Comparison of ENCODE assay signal across 1 cellular context in the genomic region with DNA sequence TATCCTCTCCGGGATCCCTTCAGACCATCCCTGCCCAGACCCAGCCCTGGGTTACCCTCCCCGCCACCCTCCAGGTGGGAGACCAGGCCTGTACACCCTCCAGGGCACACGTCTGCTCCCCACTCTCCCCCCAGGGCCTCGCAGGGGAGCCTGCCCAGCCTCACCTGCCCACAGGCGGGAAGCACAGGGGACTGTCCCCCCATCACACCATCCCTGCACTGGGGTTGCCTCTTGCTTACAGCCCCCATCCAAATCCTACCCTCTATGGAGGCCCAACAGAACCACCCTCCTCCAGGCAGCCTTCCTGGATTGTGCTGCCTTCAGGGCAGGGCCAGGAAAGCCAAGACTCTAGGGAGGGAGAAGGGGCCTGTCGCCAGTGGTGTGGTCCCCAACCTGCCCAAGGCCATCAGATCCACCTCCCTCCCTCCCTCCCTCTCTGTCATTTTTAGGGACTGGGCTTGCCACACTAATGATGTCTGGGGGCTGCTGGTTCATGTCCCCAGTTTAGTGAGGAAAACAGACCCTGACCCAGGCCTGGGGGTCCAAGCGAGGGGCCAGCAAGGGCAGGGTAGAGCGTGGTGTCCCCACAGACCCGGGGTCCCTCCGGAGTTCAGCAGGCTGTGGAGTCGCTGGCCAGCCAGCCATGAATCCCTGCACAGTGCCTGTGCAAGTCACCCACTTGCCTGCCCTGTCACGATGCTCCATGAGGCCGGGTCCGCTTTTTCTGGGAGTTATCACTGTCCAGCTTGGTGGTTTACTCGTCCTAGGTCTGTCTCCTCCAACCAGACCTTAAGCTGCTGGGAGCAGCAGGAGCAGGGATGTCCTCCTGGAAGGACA.
TF ChIP-seq lines count a peak whose summit lies in the region.

No MANE protein-coding gene starts in this region.

TF ChIP-seq in HepG2, 621 proteins besides CTCF, POLR2A, EP300 and RAD21:
- no peak for TF ChIP-seq ZFP41 (CRISPR knock-in tag; IDR thresholded peaks at IDR 0.05; ENCODE audit: borderline replicate concordance)
- TF ChIP-seq PHF8 (CRISPR knock-in tag; IDR thresholded peaks at IDR 0.05) = no peak
- no peak for TF ChIP-seq ZMYM3 (CRISPR knock-in tag; IDR thresholded peaks at IDR 0.05)
- TF ChIP-seq, protein P1, sequence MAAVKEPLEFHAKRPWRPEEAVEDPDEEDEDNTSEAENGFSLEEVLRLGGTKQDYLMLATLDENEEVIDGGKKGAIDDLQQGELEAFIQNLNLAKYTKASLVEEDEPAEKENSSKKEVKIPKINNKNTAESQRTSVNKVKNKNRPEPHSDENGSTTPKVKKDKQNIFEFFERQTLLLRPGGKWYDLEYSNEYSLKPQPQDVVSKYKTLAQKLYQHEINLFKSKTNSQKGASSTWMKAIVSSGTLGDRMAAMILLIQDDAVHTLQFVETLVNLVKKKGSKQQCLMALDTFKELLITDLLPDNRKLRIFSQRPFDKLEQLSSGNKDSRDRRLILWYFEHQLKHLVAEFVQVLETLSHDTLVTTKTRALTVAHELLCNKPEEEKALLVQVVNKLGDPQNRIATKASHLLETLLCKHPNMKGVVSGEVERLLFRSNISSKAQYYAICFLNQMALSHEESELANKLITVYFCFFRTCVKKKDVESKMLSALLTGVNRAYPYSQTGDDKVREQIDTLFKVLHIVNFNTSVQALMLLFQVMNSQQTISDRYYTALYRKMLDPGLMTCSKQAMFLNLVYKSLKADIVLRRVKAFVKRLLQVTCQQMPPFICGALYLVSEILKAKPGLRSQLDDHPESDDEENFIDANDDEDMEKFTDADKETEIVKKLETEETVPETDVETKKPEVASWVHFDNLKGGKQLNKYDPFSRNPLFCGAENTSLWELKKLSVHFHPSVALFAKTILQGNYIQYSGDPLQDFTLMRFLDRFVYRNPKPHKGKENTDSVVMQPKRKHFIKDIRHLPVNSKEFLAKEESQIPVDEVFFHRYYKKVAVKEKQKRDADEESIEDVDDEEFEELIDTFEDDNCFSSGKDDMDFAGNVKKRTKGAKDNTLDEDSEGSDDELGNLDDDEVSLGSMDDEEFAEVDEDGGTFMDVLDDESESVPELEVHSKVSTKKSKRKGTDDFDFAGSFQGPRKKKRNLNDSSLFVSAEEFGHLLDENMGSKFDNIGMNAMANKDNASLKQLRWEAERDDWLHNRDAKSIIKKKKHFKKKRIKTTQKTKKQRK (IDR thresholded peaks at IDR 0.05; ENCODE audit: low read length) = no peak
- TF ChIP-seq, protein P2, sequence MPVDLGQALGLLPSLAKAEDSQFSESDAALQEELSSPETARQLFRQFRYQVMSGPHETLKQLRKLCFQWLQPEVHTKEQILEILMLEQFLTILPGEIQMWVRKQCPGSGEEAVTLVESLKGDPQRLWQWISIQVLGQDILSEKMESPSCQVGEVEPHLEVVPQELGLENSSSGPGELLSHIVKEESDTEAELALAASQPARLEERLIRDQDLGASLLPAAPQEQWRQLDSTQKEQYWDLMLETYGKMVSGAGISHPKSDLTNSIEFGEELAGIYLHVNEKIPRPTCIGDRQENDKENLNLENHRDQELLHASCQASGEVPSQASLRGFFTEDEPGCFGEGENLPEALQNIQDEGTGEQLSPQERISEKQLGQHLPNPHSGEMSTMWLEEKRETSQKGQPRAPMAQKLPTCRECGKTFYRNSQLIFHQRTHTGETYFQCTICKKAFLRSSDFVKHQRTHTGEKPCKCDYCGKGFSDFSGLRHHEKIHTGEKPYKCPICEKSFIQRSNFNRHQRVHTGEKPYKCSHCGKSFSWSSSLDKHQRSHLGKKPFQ (CRISPR knock-in tag; IDR thresholded peaks at IDR 0.05; ENCODE audit: insufficient replicate concordance) = no peak
- TF ChIP-seq RARA (CRISPR knock-in tag; IDR thresholded peaks at IDR 0.05) = no peak
- TF ChIP-seq KDM5A (IDR thresholded peaks at IDR 0.05; ENCODE audit: borderline replicate concordance, low read length) = no peak
- no peak for TF ChIP-seq ASH2L (IDR thresholded peaks at IDR 0.05; ENCODE audit: insufficient read length, low read depth, low read length)
- TF ChIP-seq MAFF (IDR thresholded peaks at IDR 0.05; ENCODE audit: low read depth, low read length) = no peak
- TF ChIP-seq SMAD1 (CRISPR knock-in tag; IDR thresholded peaks at IDR 0.05; ENCODE audit: borderline replicate concordance, low read depth) = no peak
- TF ChIP-seq ZNF816 (CRISPR knock-in tag; IDR thresholded peaks at IDR 0.05; ENCODE audit: borderline replicate concordance) = no peak
- no peak for TF ChIP-seq NFE2 (CRISPR knock-in tag; IDR thresholded peaks at IDR 0.05)
- TF ChIP-seq, protein P3, sequence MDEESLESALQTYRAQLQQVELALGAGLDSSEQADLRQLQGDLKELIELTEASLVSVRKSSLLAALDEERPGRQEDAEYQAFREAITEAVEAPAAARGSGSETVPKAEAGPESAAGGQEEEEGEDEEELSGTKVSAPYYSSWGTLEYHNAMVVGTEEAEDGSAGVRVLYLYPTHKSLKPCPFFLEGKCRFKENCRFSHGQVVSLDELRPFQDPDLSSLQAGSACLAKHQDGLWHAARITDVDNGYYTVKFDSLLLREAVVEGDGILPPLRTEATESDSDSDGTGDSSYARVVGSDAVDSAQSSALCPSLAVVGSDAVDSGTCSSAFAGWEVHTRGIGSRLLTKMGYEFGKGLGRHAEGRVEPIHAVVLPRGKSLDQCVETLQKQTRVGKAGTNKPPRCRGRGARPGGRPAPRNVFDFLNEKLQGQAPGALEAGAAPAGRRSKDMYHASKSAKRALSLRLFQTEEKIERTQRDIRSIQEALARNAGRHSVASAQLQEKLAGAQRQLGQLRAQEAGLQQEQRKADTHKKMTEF (CRISPR knock-in tag; IDR thresholded peaks at IDR 0.05) = no peak
- TF ChIP-seq, protein P4, sequence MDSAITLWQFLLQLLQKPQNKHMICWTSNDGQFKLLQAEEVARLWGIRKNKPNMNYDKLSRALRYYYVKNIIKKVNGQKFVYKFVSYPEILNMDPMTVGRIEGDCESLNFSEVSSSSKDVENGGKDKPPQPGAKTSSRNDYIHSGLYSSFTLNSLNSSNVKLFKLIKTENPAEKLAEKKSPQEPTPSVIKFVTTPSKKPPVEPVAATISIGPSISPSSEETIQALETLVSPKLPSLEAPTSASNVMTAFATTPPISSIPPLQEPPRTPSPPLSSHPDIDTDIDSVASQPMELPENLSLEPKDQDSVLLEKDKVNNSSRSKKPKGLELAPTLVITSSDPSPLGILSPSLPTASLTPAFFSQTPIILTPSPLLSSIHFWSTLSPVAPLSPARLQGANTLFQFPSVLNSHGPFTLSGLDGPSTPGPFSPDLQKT (CRISPR knock-in tag; IDR thresholded peaks at IDR 0.05; ENCODE audit: borderline replicate concordance) = no peak
